ENCODE assay signal across 12 cellular contexts in the genomic region with DNA sequence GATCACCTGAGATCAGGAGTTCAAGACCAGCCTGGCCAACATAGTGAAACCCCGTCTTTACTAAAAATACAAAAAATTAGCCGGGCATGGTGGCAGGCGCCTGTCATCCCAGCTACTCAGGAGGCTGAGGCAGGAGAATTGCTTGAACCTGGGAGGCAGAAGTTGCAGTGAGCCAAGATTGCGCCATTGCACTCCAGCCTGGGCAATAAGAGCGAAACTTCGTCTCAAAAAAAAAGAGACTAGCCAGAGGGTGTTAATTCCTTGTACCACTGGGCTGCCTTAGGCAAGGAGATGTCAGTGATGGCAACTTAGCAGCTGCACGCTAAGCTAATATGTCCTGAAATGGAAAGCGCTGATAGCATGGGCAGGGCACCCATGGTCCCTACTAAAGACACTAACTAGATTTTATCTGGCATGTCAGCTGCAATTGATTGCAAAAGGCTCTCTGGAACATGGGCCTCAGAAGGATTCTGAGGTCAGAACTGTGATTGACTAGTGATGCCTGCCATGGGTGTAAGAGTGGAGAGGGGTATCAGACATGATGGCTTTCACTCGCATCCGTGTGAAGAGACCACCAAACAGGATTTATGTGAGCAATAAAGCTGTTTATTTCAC. TPM values are rescaled to one million over a fixed set of nuclear protein-coding genes. Genes with fewer than 3 reads are reported as not detected.
"Had no signal": no experiment of that assay in that cellular context is flagged by ENCODE, and none has a peak within 500 bp of the region (broad histone marks: within the 10 kb centered on the region; RNA-seq: fewer than 3 reads in every experiment).

No MANE protein-coding gene starts in this region.

RNA-seq across cellular contexts. Expression of a gene that starts 1.7 kb away (rescaled TPM):
- total RNA-seq: activated CD4-positive, alpha-beta T cell treated with anti-CD3 and anti-CD28 coated beads, Interleukin-2, amount 10 ng/mL, durations not matched to agents 24 days and 14 days; activated CD8-positive, alpha-beta T cell treated with anti-CD3 and anti-CD28 coated beads, Interleukin-2, amount 10 ng/mL, durations not matched to agents 7 days and 5 days; activated naive CD4-positive, alpha-beta T cell treated with anti-CD3 and anti-CD28 coated beads for 36 hours; activated naive CD4-positive, alpha-beta T cell treated with anti-CD3 and anti-CD28 coated beads, Interleukin-2, amount 50 U/mL, for 72 hours; activated T-cell treated with anti-CD3 and anti-CD28 coated beads, Interleukin-2, amount 50 U/mL, for 4 hours; activated T-helper 1 cell treated with anti-CD3 and anti-CD28 coated beads, Interleukin-12 subunit alpha, Interleukin-12 subunit beta, Interleukin-2, Interleukin-4 antibody, amounts not matched to agents 30 ng/mL and 10 ng/mL and 1 ng/mL, durations not matched to agents 14 hours and 24 hours and 36 hours; LHCN-M2; OCI-LY7; Right ventricle myocardium inferior; SK-MEL-5; T-helper 1 cell treated with Interleukin-12 subunit alpha and Interleukin-12 subunit beta and Interleukin-4 antibody, amounts not matched to agents 30 ng/mL and 1 ng/mL, for 36 hours; T-helper 2 cell treated with Interferon-gamma antibody and Interleukin-4, amounts not matched to agents 100 ng/mL and 5 ng/mL, for 36 hours had no signal
